16 cellular contexts compared by ENCODE assay signal in the genomic region with DNA sequence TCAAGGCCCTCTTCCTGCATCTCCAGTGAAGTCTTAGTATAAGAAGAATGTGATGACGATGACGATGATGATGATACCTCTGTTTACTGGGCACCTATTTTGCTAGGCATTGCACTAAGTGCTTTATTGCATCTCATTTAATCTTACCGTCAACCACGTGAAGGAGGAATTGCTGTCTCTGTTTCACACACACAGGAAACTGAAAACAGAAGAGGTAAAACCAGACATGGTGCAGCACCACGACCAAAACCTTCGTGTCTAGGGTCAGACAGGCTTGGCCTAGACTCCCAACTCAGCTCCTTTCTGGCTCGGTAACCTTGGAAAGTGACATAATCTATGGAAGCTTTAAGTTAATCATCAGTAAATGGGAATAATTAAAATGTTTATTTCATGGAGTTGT. TPM values are rescaled to one million over a fixed set of nuclear protein-coding genes. Genes with fewer than 3 reads are reported as not detected.
DNase-seq lines count a peak whose midpoint lies in the region; ATAC-seq and TF ChIP-seq lines count a peak whose summit lies in the region.
"Had no signal": no experiment of that assay in that cellular context is flagged by ENCODE, and none has a peak within 500 bp of the region (broad histone marks: within the 10 kb centered on the region; RNA-seq: fewer than 3 reads in every experiment).

No MANE protein-coding gene starts in this region.

- no peaks in the 10 kb centered on the region for H3K36me3 ChIP-seq in HEK293 (ENCODE audit: control insufficient read depth in 2 of 2, insufficient read depth in 1 of 2, low read length in 2 of 2)
- H3K36me3 ChIP-seq: BLaER1 had no signal

- no peak overlapping the region for H3K4me3 Mint-ChIP-seq in activated naive CD8-positive, alpha-beta T cell
- H3K4me3 Mint-ChIP-seq in activated naive CD8-positive, alpha-beta T cell treated with anti-CD3 and anti-CD28 coated beads, Interleukin-2, amount 50 U/mL, for 24 hours: no peak overlapping the region
- no peak overlapping the region for H3K4me3 Mint-ChIP-seq in activated CD8-positive, alpha-beta memory T cell treated with anti-CD3 and anti-CD28 coated beads, Interleukin-2, amount 10 ng/mL, durations not matched to agents 7 days and 5 days
- no peak overlapping the region for H3K4me3 Mint-ChIP-seq in stimulated activated effector memory CD8-positive, alpha-beta T cell treated with anti-CD3 and anti-CD28 coated beads, Interleukin-12 subunit alpha, Interleukin-12 subunit beta, amount 100 ng/mL, for 72 hours

- H3K27ac Mint-ChIP-seq in activated naive CD8-positive, alpha-beta T cell: peak overlapping the region; percentile 56
- no peak overlapping the region for H3K27ac Mint-ChIP-seq in activated naive CD8-positive, alpha-beta T cell treated with anti-CD3 and anti-CD28 coated beads, Interleukin-2, amount 50 U/mL, for 24 hours
- peak overlapping the region; percentile 66 for H3K27ac Mint-ChIP-seq in activated CD8-positive, alpha-beta memory T cell treated with anti-CD3 and anti-CD28 coated beads, Interleukin-2, amount 10 ng/mL, durations not matched to agents 7 days and 5 days
- peak overlapping the region; percentile 41 for H3K27ac Mint-ChIP-seq in stimulated activated effector memory CD8-positive, alpha-beta T cell treated with anti-CD3 and anti-CD28 coated beads, Interleukin-12 subunit alpha, Interleukin-12 subunit beta, amount 100 ng/mL, for 72 hours

- CTCF ChIA-PET in HEK293 (lab: Yijun Ruan, JAX): interaction anchor here (0.6 to 4.6 kb wide), 5 partner anchors 8 to 156 kb away, joined by 3 to 25 read pairs (median 4); no protein-coding TSS in a partner anchor
- CTCF ChIA-PET in activated CD8-positive, alpha-beta memory T cell treated with anti-CD3 and anti-CD28 coated beads, Interleukin-2, amount 10 ng/mL, durations not matched to agents 7 days and 5 days (lab: Charles Lee): interaction anchor here (1.2 to 1.6 kb wide), 6 partner anchors 10 to 157 kb away, joined by 3 to 5 read pairs (median 4); no protein-coding TSS in a partner anchor

- no peak for ATAC-seq in activated naive CD8-positive, alpha-beta T cell treated with anti-CD3 and anti-CD28 coated beads, Interleukin-2, amount 50 U/mL, for 24 hours
- ATAC-seq in activated CD8-positive, alpha-beta memory T cell treated with anti-CD3 and anti-CD28 coated beads, Interleukin-2, amount 10 ng/mL, durations not matched to agents 7 days and 5 days: no peak
- ATAC-seq in stimulated activated effector memory CD8-positive, alpha-beta T cell treated with anti-CD3 and anti-CD28 coated beads, Interleukin-12 subunit alpha, Interleukin-12 subunit beta, amount 100 ng/mL, for 72 hours: no peak
- no peak for ATAC-seq in GM21576 (IDR thresholded peaks at IDR 0.05; ENCODE audit: unreplicated experiment)
- ATAC-seq in GM18868 (IDR thresholded peaks at IDR 0.05; ENCODE audit: unreplicated experiment): no peak
- ATAC-seq: HCT116 had no signal

- peaks cover 15% of the 10 kb centered on the region for H3K4me1 Mint-ChIP-seq in activated naive CD8-positive, alpha-beta T cell (ENCODE audit: low read depth)
- H3K4me1 Mint-ChIP-seq in activated naive CD8-positive, alpha-beta T cell treated with anti-CD3 and anti-CD28 coated beads, Interleukin-2, amount 50 U/mL, for 24 hours: peaks cover 10% of the 10 kb centered on the region
- peaks cover 38% of the 10 kb centered on the region for H3K4me1 Mint-ChIP-seq in activated CD8-positive, alpha-beta memory T cell treated with anti-CD3 and anti-CD28 coated beads, Interleukin-2, amount 10 ng/mL, durations not matched to agents 7 days and 5 days
- H3K4me1 Mint-ChIP-seq in stimulated activated effector memory CD8-positive, alpha-beta T cell treated with anti-CD3 and anti-CD28 coated beads, Interleukin-12 subunit alpha, Interleukin-12 subunit beta, amount 100 ng/mL, for 72 hours: peaks cover 33% of the 10 kb centered on the region

- POLR2A ChIA-PET in HEK293 (lab: Yijun Ruan, JAX): no interaction called here

- no peak overlapping the region for H3K27ac ChIP-seq in HEK293 (ENCODE audit: extremely low read depth, low read depth, low read length)
- H3K27ac ChIP-seq: BLaER1 had no signal

- H3K9me3 Mint-ChIP-seq in activated naive CD8-positive, alpha-beta T cell (ENCODE audit: low read depth): peaks cover 5% of the 10 kb centered on the region
- no peaks in the 10 kb centered on the region for H3K9me3 Mint-ChIP-seq in activated naive CD8-positive, alpha-beta T cell treated with anti-CD3 and anti-CD28 coated beads, Interleukin-2, amount 50 U/mL, for 24 hours
- no peaks in the 10 kb centered on the region for H3K9me3 Mint-ChIP-seq in activated CD8-positive, alpha-beta memory T cell treated with anti-CD3 and anti-CD28 coated beads, Interleukin-2, amount 10 ng/mL, durations not matched to agents 7 days and 5 days (ENCODE audit: low read depth)
- no peaks in the 10 kb centered on the region for H3K9me3 Mint-ChIP-seq in stimulated activated effector memory CD8-positive, alpha-beta T cell treated with anti-CD3 and anti-CD28 coated beads, Interleukin-12 subunit alpha, Interleukin-12 subunit beta, amount 100 ng/mL, for 72 hours

- H3K36me3 Mint-ChIP-seq in activated naive CD8-positive, alpha-beta T cell: peaks cover 2% of the 10 kb centered on the region
- no peaks in the 10 kb centered on the region for H3K36me3 Mint-ChIP-seq in activated naive CD8-positive, alpha-beta T cell treated with anti-CD3 and anti-CD28 coated beads, Interleukin-2, amount 50 U/mL, for 24 hours (ENCODE audit: low read depth)
- peaks cover 44% of the 10 kb centered on the region for H3K36me3 Mint-ChIP-seq in activated CD8-positive, alpha-beta memory T cell treated with anti-CD3 and anti-CD28 coated beads, Interleukin-2, amount 10 ng/mL, durations not matched to agents 7 days and 5 days
- peaks cover 5% of the 10 kb centered on the region for H3K36me3 Mint-ChIP-seq in stimulated activated effector memory CD8-positive, alpha-beta T cell treated with anti-CD3 and anti-CD28 coated beads, Interleukin-12 subunit alpha, Interleukin-12 subunit beta, amount 100 ng/mL, for 72 hours

- no peaks in the 10 kb centered on the region for H3K27me3 Mint-ChIP-seq in activated naive CD8-positive, alpha-beta T cell
- no peaks in the 10 kb centered on the region for H3K27me3 Mint-ChIP-seq in activated naive CD8-positive, alpha-beta T cell treated with anti-CD3 and anti-CD28 coated beads, Interleukin-2, amount 50 U/mL, for 24 hours
- H3K27me3 Mint-ChIP-seq in activated CD8-positive, alpha-beta memory T cell treated with anti-CD3 and anti-CD28 coated beads, Interleukin-2, amount 10 ng/mL, durations not matched to agents 7 days and 5 days: no peaks in the 10 kb centered on the region

- no peak for DNase-seq in activated naive CD8-positive, alpha-beta T cell treated with anti-CD3 and anti-CD28 coated beads, Interleukin-2, amount 50 U/mL, for 24 hours
- peak; percentile 47 for DNase-seq in activated CD8-positive, alpha-beta memory T cell treated with anti-CD3 and anti-CD28 coated beads, Interleukin-2, amount 10 ng/mL, durations not matched to agents 7 days and 5 days
- DNase-seq in stimulated activated effector memory CD8-positive, alpha-beta T cell treated with anti-CD3 and anti-CD28 coated beads, Interleukin-12 subunit alpha, Interleukin-12 subunit beta, amount 100 ng/mL, for 72 hours (ENCODE audit: low spot score in 2 of 2): peak in 1 of 2 donors; percentile 46
- DNase-seq: DMS53, IMR-90, Kasumi-1, NCI-H1417 treated with DMSO at 0.1 percent for 48 hours, NCI-H2029, NCI-H510A, SHP77 had no signal

- TF ChIP-seq CTCF in HEK293 (tag by site-specific recombination; IDR thresholded peaks at IDR 0.05): no peak

- H3K4me1 ChIP-seq in HEK293 (ENCODE audit: control insufficient read depth, insufficient read depth, low read length): no peaks in the 10 kb centered on the region

- no peaks in the 10 kb centered on the region for H3K9me3 ChIP-seq in HEK293 (ENCODE audit: control insufficient read depth, insufficient read depth, low read depth, low read length)
- H3K9me3 ChIP-seq: BLaER1 had no signal

- no peak overlapping the region for H3K4me3 ChIP-seq in HEK293 (ENCODE audit: low read depth, low read length)
- H3K4me3 ChIP-seq: BLaER1 had no signal

TF ChIP-seq in HEK293, 187 proteins besides CTCF, POLR2A, EP300 and RAD21:
- TF ChIP-seq, protein P1, sequence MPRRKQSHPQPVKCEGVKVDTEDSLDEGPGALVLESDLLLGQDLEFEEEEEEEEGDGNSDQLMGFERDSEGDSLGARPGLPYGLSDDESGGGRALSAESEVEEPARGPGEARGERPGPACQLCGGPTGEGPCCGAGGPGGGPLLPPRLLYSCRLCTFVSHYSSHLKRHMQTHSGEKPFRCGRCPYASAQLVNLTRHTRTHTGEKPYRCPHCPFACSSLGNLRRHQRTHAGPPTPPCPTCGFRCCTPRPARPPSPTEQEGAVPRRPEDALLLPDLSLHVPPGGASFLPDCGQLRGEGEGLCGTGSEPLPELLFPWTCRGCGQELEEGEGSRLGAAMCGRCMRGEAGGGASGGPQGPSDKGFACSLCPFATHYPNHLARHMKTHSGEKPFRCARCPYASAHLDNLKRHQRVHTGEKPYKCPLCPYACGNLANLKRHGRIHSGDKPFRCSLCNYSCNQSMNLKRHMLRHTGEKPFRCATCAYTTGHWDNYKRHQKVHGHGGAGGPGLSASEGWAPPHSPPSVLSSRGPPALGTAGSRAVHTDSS (tag by site-specific recombination; IDR thresholded peaks at IDR 0.05): 0 out of 2 replicates have a peak, but pooled peaks have one; percentile 17
- no peak for TF ChIP-seq ZBTB8A (tag by site-specific recombination; IDR thresholded peaks at IDR 0.05)
TF ChIP-seq in HEK293: peak in this region for 1.

RNA-seq across cellular contexts. Expression of a gene that starts 20.7 kb away (rescaled TPM):
- 1 to 10 TPM; 2.4 to 3.7 TPM for total RNA-seq in activated CD8-positive, alpha-beta memory T cell treated with anti-CD3 and anti-CD28 coated beads, Interleukin-2, amount 10 ng/mL, durations not matched to agents 7 days and 5 days
- total RNA-seq: IMR-90 had no signal

RNA-seq across cellular contexts. Expression of a gene that starts 47.9 kb away (rescaled TPM):
- total RNA-seq in activated CD8-positive, alpha-beta memory T cell treated with anti-CD3 and anti-CD28 coated beads, Interleukin-2, amount 10 ng/mL, durations not matched to agents 7 days and 5 days: 10 to 100 TPM; 59.8 to 95.2 TPM
